ENCODE assay signal across 8 cellular contexts in the genomic region with DNA sequence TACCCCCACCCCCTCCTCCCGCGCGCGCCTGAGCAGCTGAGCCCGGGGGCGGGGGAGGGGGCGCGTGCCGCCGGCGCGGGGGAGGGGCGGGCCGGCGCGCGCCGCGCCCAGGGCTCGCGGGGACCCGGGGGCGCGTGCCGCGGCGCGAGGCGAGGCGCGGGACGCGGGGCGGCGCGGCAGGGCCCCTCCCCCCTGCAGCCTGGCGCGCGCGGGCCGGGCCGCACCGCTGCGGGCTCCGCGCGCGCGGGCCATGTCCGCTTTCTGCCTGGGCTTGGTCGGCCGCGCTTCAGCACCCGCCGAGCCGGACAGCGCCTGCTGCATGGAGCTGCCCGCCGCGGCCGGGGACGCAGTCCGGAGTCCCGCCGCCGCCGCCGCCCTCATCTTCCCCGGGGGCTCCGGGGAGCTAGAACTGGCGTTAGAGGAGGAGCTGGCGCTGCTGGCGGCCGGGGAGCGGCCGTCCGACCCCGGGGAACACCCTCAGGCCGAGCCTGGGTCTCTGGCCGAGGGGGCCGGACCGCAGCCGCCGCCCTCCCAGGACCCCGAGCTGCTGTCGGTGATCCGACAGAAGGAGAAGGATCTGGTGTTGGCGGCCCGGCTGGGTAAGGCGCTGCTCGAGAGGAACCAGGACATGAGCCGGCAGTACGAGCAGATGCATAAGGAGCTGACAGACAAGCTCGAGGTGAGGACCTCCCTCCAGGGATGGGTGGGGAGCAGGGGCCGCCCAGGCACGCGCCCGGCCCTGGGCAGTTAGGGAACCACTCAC. TPM values are rescaled to one million over a fixed set of nuclear protein-coding genes. Genes with fewer than 3 reads are reported as not detected.
A peak's percentile ranks its signal among the peaks of the same experiment; 100 is the strongest.
DNase-seq lines count a peak whose midpoint lies in the region; ATAC-seq and TF ChIP-seq lines count a peak whose summit lies in the region.

No MANE protein-coding gene starts in this region.

- 1 to 3% (median 2%) methylated on average over 14 to 94 of the region's 98 CpGs for WGBS in adrenal gland, 4 donors
- 1 to 4% (median 1%) methylated on average over 10 to 98 of the region's 98 CpGs for WGBS in heart left ventricle, 4 donors
- WGBS in urinary bladder, result under 1% methylated on average over 89 of the region's 98 CpGs

- no peak for TF ChIP-seq CTCF in adrenal gland (IDR thresholded peaks at IDR 0.05)
- TF ChIP-seq CTCF in heart left ventricle (IDR thresholded peaks at IDR 0.05), result no peak

- peak; percentile 32 for ATAC-seq in GM19324 (IDR thresholded peaks at IDR 0.05; ENCODE audit: low FRiP score, unreplicated experiment)
- ATAC-seq in HG03520 (IDR thresholded peaks at IDR 0.05; ENCODE audit: unreplicated experiment), result peak; percentile 17
- peak; percentile 82 to 97 (median 91) for ATAC-seq in heart left ventricle

- peaks cover 10 to 17% (median 14%) of the 10 kb centered on the region in 11 experiments; a peak in 20 of 22 replicates for H3K27me3 ChIP-seq in BLaER1 treated with 17β-estradiol and CSF1 and Interleukin-3, amounts not matched to agents 10 nM and 100 nM
- H3K27me3 ChIP-seq in adrenal gland (no peaks in the 10 kb centered on the region), heart left ventricle (peaks cover 0 to 77% (median 34%) of the 10 kb centered on the region in 9 donors)

- H3K27ac ChIP-seq in BLaER1 treated with 17β-estradiol and CSF1 and Interleukin-3, amounts not matched to agents 10 nM and 100 nM, result peak overlapping the region in 6 of 11 experiments; percentile 44 to 70 (median 59); a peak in 7 of 22 replicates
- H3K27ac ChIP-seq in adrenal gland (peak overlapping the region in 3 of 5 donors; percentile 35 to 81 (median 69)), heart left ventricle (no peak overlapping the region), urinary bladder (ENCODE audit: low read depth) (no peak overlapping the region)

- intact Hi-C loops in adrenal gland (cut with DNase I), result loop anchor here in 1 of 2 donors (5.0 kb wide), 1 partner anchor 98 kb away; no protein-coding TSS in a partner anchor
- intact Hi-C loops in heart left ventricle (cut with DNase I), result loop anchor here in 1 of 10 donors (5.0 kb wide), 1 partner anchor 98 kb away; no protein-coding TSS in a partner anchor

- DNase-seq in SW480 (ENCODE audit: low spot score), result peak; percentile 62
- peak; percentile 76 to 89 (median 86) for DNase-seq in adrenal gland
- DNase-seq in heart left ventricle, result peak; percentile 80 to 88 (median 83)
- DNase-seq in pons (ENCODE audit: low spot score), result peak; percentile 20

- H3K4me1 ChIP-seq in BLaER1 treated with 17β-estradiol and CSF1 and Interleukin-3, amounts not matched to agents 10 nM and 100 nM, result peaks cover 16 to 27% (median 25%) of the 10 kb centered on the region in 10 experiments
- H3K4me1 ChIP-seq in adrenal gland (replicated peaks in 1 of 2) (peaks cover 3 to 14% of the 10 kb centered on the region in 2 donors), heart left ventricle (peaks cover 0 to 20% (median 11%) of the 10 kb centered on the region in 12 donors), urinary bladder (ENCODE audit: insufficient read depth) (peaks cover 2% of the 10 kb centered on the region)

- peaks cover 0 to 24% (median 13%) of the 10 kb centered on the region in 11 experiments; a peak in 16 of 22 replicates for H4K20me1 ChIP-seq in BLaER1 treated with 17β-estradiol and CSF1 and Interleukin-3, amounts not matched to agents 10 nM and 100 nM

- H3K9ac ChIP-seq in BLaER1 treated with 17β-estradiol and CSF1 and Interleukin-3, amounts not matched to agents 10 nM and 100 nM, result peak overlapping the region in 9 of 11 experiments; percentile 60 to 82 (median 68); a peak in 15 of 22 replicates

- no peaks in the 10 kb centered on the region for H3K36me3 ChIP-seq in BLaER1 treated with 17β-estradiol and CSF1 and Interleukin-3, amounts not matched to agents 10 nM and 100 nM
- no peaks in the 10 kb centered on the region for H3K36me3 ChIP-seq in adrenal gland (replicated peaks in 1 of 2)
- no peaks in the 10 kb centered on the region for H3K36me3 ChIP-seq in heart left ventricle
- H3K36me3 ChIP-seq in urinary bladder (ENCODE audit: insufficient read depth), result no peaks in the 10 kb centered on the region

- peak overlapping the region; percentile 74 to 86 (median 78) for H3K4me3 ChIP-seq in BLaER1 treated with 17β-estradiol and CSF1 and Interleukin-3, amounts not matched to agents 10 nM and 100 nM
- H3K4me3 ChIP-seq in adrenal gland (peak overlapping the region in 2 of 4 donors; percentile 10 to 80), heart left ventricle (peak overlapping the region in 10 of 12 donors; percentile 42 to 68 (median 58)), urinary bladder (ENCODE audit: low read depth, low read length) (peak overlapping the region; percentile 77)

- TF ChIP-seq POLR2A in adrenal gland (IDR thresholded peaks at IDR 0.05), result no peak
- TF ChIP-seq POLR2A in heart left ventricle (IDR thresholded peaks at IDR 0.05), result no peak

- H3K9me3 ChIP-seq in BLaER1 treated with 17β-estradiol and CSF1 and Interleukin-3, amounts not matched to agents 10 nM and 100 nM (replicated peaks in 1 of 11), result no peaks in the 10 kb centered on the region
- no peaks in the 10 kb centered on the region for H3K9me3 ChIP-seq in adrenal gland (replicated peaks in 1 of 3)
- no peaks in the 10 kb centered on the region for H3K9me3 ChIP-seq in heart left ventricle

- H3K4me2 ChIP-seq in BLaER1 treated with 17β-estradiol and CSF1 and Interleukin-3, amounts not matched to agents 10 nM and 100 nM, result peak overlapping the region; percentile 94 to 100 (median 99)

RNA-seq across cellular contexts. Expression of a gene that starts 0.8 kb away (rescaled TPM):
- 1 to 10 TPM in 6 of 8 donors, under 1 TPM in 2; 0.35 to 3.7 (median 1.5) TPM for total RNA-seq in adrenal gland
- 10 to 100 TPM in 1 of 3 donors, 1 to 10 TPM in 2; 3.1 to 24.0 (median 5.2) TPM for polyA plus RNA-seq in adrenal gland
- total RNA-seq in heart left ventricle, result 10 to 100 TPM in 1 of 9 donors, 1 to 10 TPM in 1, under 1 TPM in 3, not detected in 4; 0.16 to 28.0 (median 0.32) TPM
- under 1 TPM; 0.12 to 0.30 TPM for polyA plus RNA-seq in heart left ventricle
- 2.4 TPM for total RNA-seq in urinary bladder
- polyA plus RNA-seq in urinary bladder, result 1.1 TPM

Comparison
In these comparisons a context has a peak if more than half of its experiments do, and no peak if none do; other contexts are left out.
1. H3K27ac ChIP-seq: peak in BLaER1 treated with 17β-estradiol and CSF1 and Interleukin-3, amounts not matched to agents 10 nM and 100 nM (6 of 11) and adrenal gland (3 of 5); none in heart left ventricle (0 of 12) and urinary bladder (single experiment).
2. ATAC-seq: peak in every context shown above with its lines; median percentile 91 in heart left ventricle; 32 in GM19324; 17 in HG03520.
3. DNase-seq: peak in every context shown above with its lines; median percentile 86 in adrenal gland; 83 in heart left ventricle; 62 in SW480; 20 in pons.